Comparison of ENCODE assay signal across 13 cellular contexts in the genomic region with DNA sequence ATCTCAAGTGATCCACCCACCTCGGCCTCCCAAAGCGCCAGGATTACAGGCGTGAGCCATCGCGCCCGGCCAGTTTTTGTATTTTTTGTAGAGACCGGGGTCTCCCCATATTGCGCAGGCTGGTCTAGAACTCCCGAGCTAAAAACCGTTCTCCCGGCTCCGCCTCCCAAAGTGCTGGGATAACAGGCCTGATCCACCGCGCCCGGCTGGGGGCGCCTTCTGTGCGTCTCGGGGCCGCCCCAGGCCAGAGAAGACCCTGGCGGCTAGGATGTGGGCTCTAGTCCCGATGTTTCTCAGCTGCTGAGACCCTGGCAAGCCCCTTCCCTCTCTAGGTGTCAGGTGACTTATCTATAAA. TPM values are rescaled to one million over a fixed set of nuclear protein-coding genes. Genes with fewer than 3 reads are reported as not detected.
A peak's percentile ranks its signal among the peaks of the same experiment; 100 is the strongest.
DNase-seq lines count a peak whose midpoint lies in the region; ATAC-seq and TF ChIP-seq lines count a peak whose summit lies in the region.
"Had no signal": no experiment of that assay in that cellular context is flagged by ENCODE, and none has a peak within 500 bp of the region (broad histone marks: within the 10 kb centered on the region; RNA-seq: fewer than 3 reads in every experiment).

No MANE protein-coding gene starts in this region.

- POLR2A ChIA-PET in activated naive CD8-positive, alpha-beta T cell treated with anti-CD3 and anti-CD28 coated beads, Interleukin-2, amount 10 ng/mL, durations not matched to agents 7 days and 5 days (lab: Charles Lee) = interaction anchor here (0.6 to 19.6 kb wide), 6 partner anchors 13 to 177 kb away, joined by 3 to 644 read pairs (median 3); partner anchors contain the start of genes ABCA7 and CNN2

- H3K36me3 Mint-ChIP-seq in activated naive CD8-positive, alpha-beta T cell treated with anti-CD3 and anti-CD28 coated beads, Interleukin-2, amount 10 ng/mL, durations not matched to agents 7 days and 5 days = peaks cover 31% of the 10 kb centered on the region

- peak; percentile 33 for TF ChIP-seq CTCF in AG09309 (IDR thresholded peaks at IDR 0.05; ENCODE audit: control insufficient read depth, insufficient read depth, low read depth, low read length, missing control alignments)

- H3K9me3 Mint-ChIP-seq in activated naive CD8-positive, alpha-beta T cell treated with anti-CD3 and anti-CD28 coated beads, Interleukin-2, amount 10 ng/mL, durations not matched to agents 7 days and 5 days = no peaks in the 10 kb centered on the region

- H3K4me3 Mint-ChIP-seq in activated naive CD8-positive, alpha-beta T cell treated with anti-CD3 and anti-CD28 coated beads, Interleukin-2, amount 10 ng/mL, durations not matched to agents 7 days and 5 days = peak overlapping the region; percentile 87

- ATAC-seq in activated naive CD8-positive, alpha-beta T cell treated with anti-CD3 and anti-CD28 coated beads, Interleukin-2, amount 10 ng/mL, durations not matched to agents 7 days and 5 days (ENCODE audit: low read depth) = no peak

- H3K4me1 Mint-ChIP-seq in activated naive CD8-positive, alpha-beta T cell treated with anti-CD3 and anti-CD28 coated beads, Interleukin-2, amount 10 ng/mL, durations not matched to agents 7 days and 5 days = peaks cover 36% of the 10 kb centered on the region

- no peak for DNase-seq in AG09309 (ENCODE audit: low read depth)
- DNase-seq in COLO668 (lab: John Stamatoyannopoulos, UW; ENCODE audit: unreplicated experiment) = peak; percentile 26
- DNase-seq in activated naive CD8-positive, alpha-beta T cell treated with anti-CD3 and anti-CD28 coated beads, Interleukin-2, amount 10 ng/mL, durations not matched to agents 7 days and 5 days = no peak
- peak; percentile 50 for DNase-seq in iPS-NIHi11 (ENCODE audit: low spot score)
- DNase-seq in NCI-H1436 treated with DMSO at 0.1 percent for 48 hours (lab: John Stamatoyannopoulos, UW) = no peak
- DNase-seq in UCSD-AML1 (lab: John Stamatoyannopoulos, UW; ENCODE audit: unreplicated experiment) = no peak
- DNase-seq in MV-4-11 (lab: John Stamatoyannopoulos, UW) = no peak
- no peak for DNase-seq in KG1 (lab: John Stamatoyannopoulos, UW)
- DNase-seq: activated CD8-positive, alpha-beta memory T cell treated with anti-CD3 and anti-CD28 coated beads, Interleukin-2, amount 50 U/mL, for 48 hours; GM23248; head of caudate nucleus; NCI-H774; SW 1271 had no signal

- H3K27ac Mint-ChIP-seq in activated naive CD8-positive, alpha-beta T cell treated with anti-CD3 and anti-CD28 coated beads, Interleukin-2, amount 10 ng/mL, durations not matched to agents 7 days and 5 days = no peak overlapping the region

- H3K27me3 Mint-ChIP-seq in activated naive CD8-positive, alpha-beta T cell treated with anti-CD3 and anti-CD28 coated beads, Interleukin-2, amount 10 ng/mL, durations not matched to agents 7 days and 5 days = no peaks in the 10 kb centered on the region

- no peak overlapping the region for H3K4me3 ChIP-seq in AG09309 (ENCODE audit: control insufficient read depth, low read depth, low read length)
- H3K4me3 ChIP-seq: GM23248 had no signal

RNA-seq across cellular contexts. Expression of gene ARHGAP45, which starts 3.6 kb away (rescaled TPM):
- 100 to 1,000 TPM; 576 to 581 TPM for total RNA-seq in activated naive CD8-positive, alpha-beta T cell treated with anti-CD3 and anti-CD28 coated beads, Interleukin-2, amount 10 ng/mL, durations not matched to agents 7 days and 5 days

RNA-seq across cellular contexts. Expression of gene POLR2E, which starts 24.6 kb away (rescaled TPM):
- total RNA-seq in activated naive CD8-positive, alpha-beta T cell treated with anti-CD3 and anti-CD28 coated beads, Interleukin-2, amount 10 ng/mL, durations not matched to agents 7 days and 5 days = 100 to 1,000 TPM; 142 to 163 TPM

RNA-seq across cellular contexts. Expression of gene ABCA7, which starts 30.6 kb away (rescaled TPM):
- total RNA-seq in activated naive CD8-positive, alpha-beta T cell treated with anti-CD3 and anti-CD28 coated beads, Interleukin-2, amount 10 ng/mL, durations not matched to agents 7 days and 5 days = 100 to 1,000 TPM; 145 to 146 TPM

RNA-seq across cellular contexts. Expression of gene GPX4, which starts 33.2 kb away (rescaled TPM):
- total RNA-seq in activated naive CD8-positive, alpha-beta T cell treated with anti-CD3 and anti-CD28 coated beads, Interleukin-2, amount 10 ng/mL, durations not matched to agents 7 days and 5 days = 100 to 1,000 TPM; 194 to 206 TPM

RNA-seq across cellular contexts. Expression of gene CNN2, which starts 44.1 kb away (rescaled TPM):
- 100 to 1,000 TPM; 340 to 353 TPM for total RNA-seq in activated naive CD8-positive, alpha-beta T cell treated with anti-CD3 and anti-CD28 coated beads, Interleukin-2, amount 10 ng/mL, durations not matched to agents 7 days and 5 days

Comparison
In these comparisons a context has a peak if more than half of its experiments do, and no peak if none do; other contexts are left out.
1. DNase-seq: peak in COLO668 (single experiment) and iPS-NIHi11 (single experiment); none in AG09309 (single experiment), activated naive CD8-positive, alpha-beta T cell treated with anti-CD3 and anti-CD28 coated beads, Interleukin-2, amount 10 ng/mL, durations not matched to agents 7 days and 5 days (single experiment), NCI-H1436 treated with DMSO at 0.1 percent for 48 hours (single experiment), UCSD-AML1 (single experiment), MV-4-11 (single experiment) and KG1 (single experiment).